In genomic region chr2:111319562-111319961, GRCh38 we compare ENCODE assay signal across 8 cellular contexts.
DNase-seq lines count a peak whose midpoint lies in the region; ATAC-seq, FAIRE-seq and TF ChIP-seq lines count a peak whose summit lies in the region.
"Not testable (repeated sequence)": the region's sequence is repeated elsewhere in the genome, so short reads cannot be mapped to it uniquely, and the experiment has no call there.

No MANE protein-coding gene starts in this region.

- in situ Hi-C loops in GM12878 (cut with MboI) = not testable (repeated sequence)

- not testable (repeated sequence) for H3K9me3 Mint-ChIP-seq in T-helper 2 cell treated with Interferon-gamma antibody and Interleukin-4, amounts not matched to agents 5 μg/mL and 100 μg/mL, for 36 hours; activated T-cell treated with anti-CD3 and anti-CD28 coated beads, Interleukin-2, amount 50 U/mL, for 4 hours; stimulated activated naive CD8-positive, alpha-beta T cell treated with anti-CD3 and anti-CD28 coated beads, Interleukin-15, amount 100 ng/mL, for 72 hours

- ATAC-seq in GM18517 (IDR thresholded peaks at IDR 0.05; ENCODE audit: unreplicated experiment) = peak; percentile 73
- ATAC-seq in GM19395 (IDR thresholded peaks at IDR 0.05; ENCODE audit: unreplicated experiment) = peak; percentile 89
- ATAC-seq in HG02623 (IDR thresholded peaks at IDR 0.05; ENCODE audit: unreplicated experiment) = peak; percentile 54
- ATAC-seq in HG02981 (IDR thresholded peaks at IDR 0.05; ENCODE audit: unreplicated experiment) = peak; percentile 79
- ATAC-seq in activated T-cell treated with anti-CD3 and anti-CD28 coated beads, Interleukin-2, amount 50 U/mL, for 4 hours = peak; percentile 59 to 65
- peak; percentile 73 for ATAC-seq in GM12878
- ATAC-seq in stimulated activated naive CD8-positive, alpha-beta T cell treated with anti-CD3 and anti-CD28 coated beads, Interleukin-15, amount 100 ng/mL, for 72 hours = peak; percentile 61

- not testable (repeated sequence) for H3K79me2 ChIP-seq in GM12878 (ENCODE audit: control insufficient read depth, insufficient read depth, low read length)

- H3K4me3 ChIP-seq in GM12878 = not testable (repeated sequence)

- POLR2A ChIA-PET in GM12878 (lab: Charles Lee) = not testable (repeated sequence)

- not testable (repeated sequence) for H3K4me2 ChIP-seq in GM12878 (ENCODE audit: control insufficient read depth, insufficient read depth)

- RAD21 ChIA-PET in GM12878 (lab: Charles Lee; ENCODE audit: unreplicated experiment) = not testable (repeated sequence)

- TF ChIP-seq CTCF in GM12878 (IDR thresholded peaks at IDR 0.05 in 2 of 3, conservative IDR thresholded peaks at IDR 0.05 in 1 of 3; ENCODE audit: control insufficient read depth in 2 of 3, extremely low read depth in 1 of 3, insufficient read depth in 1 of 3, low read depth in 3 of 3, low read length in 3 of 3) = not testable (repeated sequence)

- TF ChIP-seq EP300 in GM12878 (IDR thresholded peaks at IDR 0.05; ENCODE audit: borderline replicate concordance in 1 of 2, control insufficient read depth in 1 of 2, low read depth in 2 of 2, low read length in 2 of 2) = not testable (repeated sequence)

- not testable (repeated sequence) for H3K36me3 Mint-ChIP-seq in T-helper 2 cell treated with Interferon-gamma antibody and Interleukin-4, amounts not matched to agents 5 μg/mL and 100 μg/mL, for 36 hours (ENCODE audit: low read depth); activated T-cell treated with anti-CD3 and anti-CD28 coated beads, Interleukin-2, amount 50 U/mL, for 4 hours (ENCODE audit: insufficient read depth)

- not testable (repeated sequence) for H3K27ac Mint-ChIP-seq in T-helper 2 cell treated with Interferon-gamma antibody and Interleukin-4, amounts not matched to agents 5 μg/mL and 100 μg/mL, for 36 hours; stimulated activated naive CD8-positive, alpha-beta T cell treated with anti-CD3 and anti-CD28 coated beads, Interleukin-15, amount 100 ng/mL, for 72 hours

- H3K4me1 Mint-ChIP-seq in T-helper 2 cell treated with Interferon-gamma antibody and Interleukin-4, amounts not matched to agents 5 μg/mL and 100 μg/mL, for 36 hours (ENCODE audit: low read depth) = not testable (repeated sequence)
- peaks cover 13% of the 10 kb centered on the region for H3K4me1 Mint-ChIP-seq in activated T-cell treated with anti-CD3 and anti-CD28 coated beads, Interleukin-2, amount 50 U/mL, for 4 hours (ENCODE audit: low read depth)
- H3K4me1 Mint-ChIP-seq in stimulated activated naive CD8-positive, alpha-beta T cell treated with anti-CD3 and anti-CD28 coated beads, Interleukin-15, amount 100 ng/mL, for 72 hours = peaks cover 27% of the 10 kb centered on the region

- H3K9me3 ChIP-seq in GM12878 (replicated peaks; ENCODE audit: control insufficient read depth, insufficient read depth, low read length) = not testable (repeated sequence)

- H3K27me3 Mint-ChIP-seq in T-helper 2 cell treated with Interferon-gamma antibody and Interleukin-4, amounts not matched to agents 5 μg/mL and 100 μg/mL, for 36 hours (ENCODE audit: low read depth); activated T-cell treated with anti-CD3 and anti-CD28 coated beads, Interleukin-2, amount 50 U/mL, for 4 hours (ENCODE audit: low read depth); stimulated activated naive CD8-positive, alpha-beta T cell treated with anti-CD3 and anti-CD28 coated beads, Interleukin-15, amount 100 ng/mL, for 72 hours: not testable (repeated sequence)

- 0% methylated on average over 2 of the region's 6 CpGs for WGBS in GM12878 (ENCODE audit: insufficient coverage, insufficient replicate concordance, low lambda C conversion rate, missing lambda C conversion rate)

- H4K20me1 ChIP-seq in GM12878 (ENCODE audit: control insufficient read depth, insufficient read depth) = not testable (repeated sequence)

- not testable (repeated sequence) for H3K4me3 Mint-ChIP-seq in T-helper 2 cell treated with Interferon-gamma antibody and Interleukin-4, amounts not matched to agents 5 μg/mL and 100 μg/mL, for 36 hours; activated T-cell treated with anti-CD3 and anti-CD28 coated beads, Interleukin-2, amount 50 U/mL, for 4 hours; stimulated activated naive CD8-positive, alpha-beta T cell treated with anti-CD3 and anti-CD28 coated beads, Interleukin-15, amount 100 ng/mL, for 72 hours

- CTCF ChIA-PET in GM12878 (lab: Yijun Ruan, JAX) = not testable (repeated sequence)

- peak; percentile 20 for DNase-seq in T-helper 2 cell treated with Interferon-gamma antibody and Interleukin-4, amounts not matched to agents 5 μg/mL and 100 μg/mL, for 36 hours (ENCODE audit: low spot score)
- not testable (repeated sequence) for DNase-seq in activated T-cell treated with anti-CD3 and anti-CD28 coated beads, Interleukin-2, amount 50 U/mL, for 4 hours; GM12878 (ENCODE audit: low read depth, low spot score)
- peak; percentile 39 to 50 for DNase-seq in stimulated activated naive CD8-positive, alpha-beta T cell treated with anti-CD3 and anti-CD28 coated beads, Interleukin-15, amount 100 ng/mL, for 72 hours

- TF ChIP-seq RAD21 in GM12878 (IDR thresholded peaks at IDR 0.05; ENCODE audit: insufficient read depth, low read depth, low read length) = not testable (repeated sequence)

- TF ChIP-seq POLR2A in GM12878 (IDR thresholded peaks at IDR 0.05; ENCODE audit: low read depth, low read length) = not testable (repeated sequence)

- not testable (repeated sequence) for H3K9ac ChIP-seq in GM12878 (ENCODE audit: control insufficient read depth, insufficient read depth, low read length)

- H3K27me3 ChIP-seq in GM12878 (replicated peaks in 1 of 2; ENCODE audit: control insufficient read depth in 2 of 2, insufficient read depth in 2 of 2, low read length in 1 of 2) = not testable (repeated sequence)

- intact Hi-C loops in GM12878 (cut with micrococcal nuclease; ENCODE audit: unreplicated experiment) = not testable (repeated sequence)

- SMC1A ChIA-PET in GM12878 (lab: Charles Lee; ENCODE audit: uncharacterized antibody, unreplicated experiment) = not testable (repeated sequence)

- not testable (repeated sequence) for H3K4me1 ChIP-seq in GM12878 (ENCODE audit: control insufficient read depth, insufficient read depth, low read length)

- not testable (repeated sequence) for FAIRE-seq in GM12878 (lab: Jason Lieb, UNC)

- H3K27ac ChIP-seq in GM12878 (ENCODE audit: control insufficient read depth, insufficient read depth) = not testable (repeated sequence)

- BruUV-seq in GM12878 (replicated peaks; lab: Mats Ljungman, UMichigan) = not testable (repeated sequence)

- not testable (repeated sequence) for H2AFZ ChIP-seq in GM12878 (ENCODE audit: control insufficient read depth, low read depth, low read length)

- H3K36me3 ChIP-seq in GM12878 (ENCODE audit: control insufficient read depth in 2 of 2, insufficient read depth in 2 of 2, low read length in 1 of 2) = not testable (repeated sequence)
